ENCODE assay signal across 19 cellular contexts in the genomic region with DNA sequence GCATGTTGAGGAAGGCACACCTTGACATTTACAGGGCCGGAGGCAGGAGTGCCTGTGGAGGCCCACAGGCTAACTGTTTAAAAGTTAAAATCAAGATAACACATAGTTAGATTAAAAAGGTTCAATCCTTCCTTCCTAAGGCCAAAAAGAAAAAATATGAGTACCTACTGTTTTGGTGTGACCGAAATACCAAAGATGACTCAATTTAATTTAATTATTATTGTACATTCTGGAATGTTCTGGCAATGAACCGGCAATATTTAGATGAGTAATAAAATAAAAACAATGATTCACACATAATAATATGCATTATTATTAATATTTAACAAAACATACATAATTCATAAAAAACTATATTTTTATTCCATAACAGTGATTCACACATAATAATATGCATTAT.
DNase-seq lines count a peak whose midpoint lies in the region; ATAC-seq and TF ChIP-seq lines count a peak whose summit lies in the region.
"Had no signal": no experiment of that assay in that cellular context is flagged by ENCODE, and none has a peak within 500 bp of the region (broad histone marks: within the 10 kb centered on the region; RNA-seq: fewer than 3 reads in every experiment).

No MANE protein-coding gene starts in this region.

- peak overlapping the region; percentile 16 for H3K27ac ChIP-seq in epithelial cell of prostate
- H3K27ac ChIP-seq: SK-N-MC had no signal

- DNase-seq in AG08396 (ENCODE audit: low spot score) (peak; percentile 25), GM03348 (ENCODE audit: low spot score) (peak; percentile 25), epithelial cell of prostate (ENCODE audit: low read depth, low spot score) (no peak), LoVo (ENCODE audit: low spot score) (no peak), SKM-1 (lab: John Stamatoyannopoulos, UW; ENCODE audit: unreplicated experiment) (no peak), NOMO-1 treated with dmso at 0.1 percent for 144 hours (lab: John Stamatoyannopoulos, UW; ENCODE audit: unreplicated experiment) (no peak)
- DNase-seq: BE2C, KG1, NCI-H1694, NCI-H2081, NCI-H2171, NCI-H526, PC-3, RPMI8226, SHP77 treated with DMSO at 0.1 percent for 48 hours had no signal

- no peak for ATAC-seq in SK-N-SH treated with all-trans-retinoic acid at 6 μM for 48 hours
- ATAC-seq in HG03460 (IDR thresholded peaks at IDR 0.05; ENCODE audit: unreplicated experiment), result no peak
- ATAC-seq: HCT116, PC-3 had no signal

TF ChIP-seq in SK-N-SH treated with all-trans-retinoic acid at 6 μM for 48 hours, 23 proteins besides CTCF, POLR2A, EP300 and RAD21:
- 0 out of 2 replicates have a peak, but pooled peaks have one; percentile 15 for TF ChIP-seq ISL1 (CRISPR knock-in tag; IDR thresholded peaks at IDR 0.05)
- no peak for TF ChIP-seq ZNF565 (CRISPR knock-in tag; conservative IDR thresholded peaks at IDR 0.05; ENCODE audit: low read depth)

Comparison
In these comparisons a context has a peak if more than half of its experiments do, and no peak if none do; other contexts are left out.
1. DNase-seq: peak in AG08396 (single experiment) and GM03348 (single experiment); none in epithelial cell of prostate (single experiment), LoVo (single experiment), SKM-1 (single experiment) and NOMO-1 treated with dmso at 0.1 percent for 144 hours (single experiment).